Comparison of ENCODE assay signal across 23 cellular contexts in genomic region chr12:71321531-71321930, GRCh38.
"Had no signal": no experiment of that assay in that cellular context is flagged by ENCODE, and none has a peak within 500 bp of the region (broad histone marks: within the 10 kb centered on the region; RNA-seq: fewer than 3 reads in every experiment).

No MANE protein-coding gene starts in this region.

- ATAC-seq: Panc1, PC-3, SK-N-SH treated with all-trans-retinoic acid at 6 μM for 48 hours had no signal

- H3K4me3 ChIP-seq: SJCRH30 had no signal

- H3K4me1 Mint-ChIP-seq: IgD-negative memory B cell had no signal

- H3K27me3 ChIP-seq: SJCRH30 had no signal

- H3K36me3 Mint-ChIP-seq: IgD-negative memory B cell had no signal

- H3K27ac Mint-ChIP-seq: IgD-negative memory B cell had no signal

- DNase-seq: MV-4-11, NCI-H1048, NCI-H1105 treated with DMSO at 0.1 percent for 48 hours, NCI-H1417 treated with DMSO at 0.1 percent for 48 hours, NCI-H146, NCI-H1694 treated with DMSO at 0.1 percent for 48 hours, NCI-H1930, NCI-H2081, NCI-H2107, NCI-H2227 treated with DMSO at 0.1 percent for 48 hours, NCI-H524, NCI-H69, NCI-H774, PC-3, SHP77, SJCRH30, T-helper 1 cell had no signal

- H3K27me3 Mint-ChIP-seq: IgD-negative memory B cell had no signal

- H3K36me3 ChIP-seq: SJCRH30 had no signal

- H3K4me1 ChIP-seq: SJCRH30 had no signal

- H3K27ac ChIP-seq: HL-60, RWPE1, SJCRH30 had no signal

- H3K4me3 Mint-ChIP-seq: IgD-negative memory B cell had no signal

- FAIRE-seq: HTR-8/SVneo had no signal
